11 cellular contexts compared by ENCODE assay signal in the genomic region with DNA sequence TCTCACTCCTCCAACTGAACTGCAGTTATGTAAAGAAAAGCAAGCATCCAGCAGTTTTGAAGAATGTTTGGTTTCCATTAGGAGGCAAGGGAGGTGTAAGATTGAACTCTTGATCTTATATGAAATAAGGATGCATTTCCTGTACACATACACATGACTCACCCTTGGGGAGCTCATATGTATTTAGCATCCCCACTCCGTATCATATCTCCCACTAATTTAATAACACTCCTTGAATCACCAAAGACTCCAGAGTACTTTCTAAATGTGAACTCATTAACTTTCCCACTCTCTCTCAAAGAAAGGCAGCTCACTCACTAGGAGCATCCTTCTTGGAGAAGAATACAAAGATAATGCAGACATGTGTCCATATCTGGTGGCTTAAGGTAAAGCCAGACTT.
DNase-seq lines count a peak whose midpoint lies in the region; ATAC-seq and TF ChIP-seq lines count a peak whose summit lies in the region.
"Had no signal": no experiment of that assay in that cellular context is flagged by ENCODE, and none has a peak within 500 bp of the region (broad histone marks: within the 10 kb centered on the region; RNA-seq: fewer than 3 reads in every experiment).

No MANE protein-coding gene starts in this region.

- H3F3A ChIP-seq in SK-N-SH (replicated peaks; ENCODE audit: insufficient read depth), result peaks cover 37% of the 10 kb centered on the region

- TF ChIP-seq CTCF in SK-N-SH (IDR thresholded peaks at IDR 0.05) (no peak), esophagus squamous epithelium (IDR thresholded peaks at IDR 0.05) (no peak)

- no peaks in the 10 kb centered on the region for H3K9me2 ChIP-seq in SK-N-SH

- peaks cover 94% of the 10 kb centered on the region for H3K4me1 Mint-ChIP-seq in T-helper 2 cell treated with Interferon-gamma antibody and Interleukin-4, amounts not matched to agents 5 μg/mL and 100 μg/mL, for 36 hours (ENCODE audit: low read depth)
- peaks cover 92% of the 10 kb centered on the region for H3K4me1 Mint-ChIP-seq in stimulated activated effector memory CD8-positive, alpha-beta T cell treated with anti-CD3 and anti-CD28 coated beads, Interleukin-12 subunit alpha, Interleukin-12 subunit beta, amount 100 ng/mL, for 72 hours

- peak overlapping the region; percentile 77 for H3K4me2 ChIP-seq in SK-N-SH

- H3K4me3 ChIP-seq in SK-N-SH (ENCODE audit: low read depth in 2 of 2, low read length in 1 of 2) (no peak overlapping the region), esophagus squamous epithelium (peak overlapping the region in 1 of 4 donors; percentile 2)

- H4K20me1 ChIP-seq in SK-N-SH (ENCODE audit: insufficient read depth), result peaks cover 57% of the 10 kb centered on the region

- no peaks in the 10 kb centered on the region for H3K9me3 Mint-ChIP-seq in T-helper 2 cell treated with Interferon-gamma antibody and Interleukin-4, amounts not matched to agents 5 μg/mL and 100 μg/mL, for 36 hours
- H3K9me3 Mint-ChIP-seq in stimulated activated effector memory CD8-positive, alpha-beta T cell treated with anti-CD3 and anti-CD28 coated beads, Interleukin-12 subunit alpha, Interleukin-12 subunit beta, amount 100 ng/mL, for 72 hours, result no peaks in the 10 kb centered on the region

- CTCF ChIA-PET in SK-N-SH (lab: Yijun Ruan, JAX), result interaction anchor here (0.9 to 4.0 kb wide), 2 partner anchors 10 to 122 kb away, joined by 3 to 24 read pairs; no protein-coding TSS in a partner anchor

- peak; percentile 39 for ATAC-seq in stimulated activated effector memory CD8-positive, alpha-beta T cell treated with anti-CD3 and anti-CD28 coated beads, Interleukin-12 subunit alpha, Interleukin-12 subunit beta, amount 100 ng/mL, for 72 hours

- H2AFZ ChIP-seq in SK-N-SH (ENCODE audit: low read depth), result no peak overlapping the region

- no peaks in the 10 kb centered on the region for H3K27me3 Mint-ChIP-seq in T-helper 2 cell treated with Interferon-gamma antibody and Interleukin-4, amounts not matched to agents 5 μg/mL and 100 μg/mL, for 36 hours (ENCODE audit: low read depth)

- H3K79me2 ChIP-seq in SK-N-SH (ENCODE audit: insufficient read depth), result peaks cover 96% of the 10 kb centered on the region

- intact Hi-C loops in esophagus squamous epithelium (cut with DNase I), result no loop called here

- TF ChIP-seq RAD21 in SK-N-SH (IDR thresholded peaks at IDR 0.05; ENCODE audit: low read length), result no peak

- no peak; a peak in 1 of 4 replicates for TF ChIP-seq EP300 in SK-N-SH (IDR thresholded peaks at IDR 0.05; ENCODE audit: borderline replicate concordance in 1 of 2, low read depth in 1 of 2, low read length in 1 of 2)

- peaks cover 33 to 41% of the 10 kb centered on the region in 2 experiments for H3K4me1 ChIP-seq in SK-N-SH (ENCODE audit: control insufficient read depth in 1 of 2, insufficient read depth in 2 of 2, low read depth in 1 of 2, low read length in 1 of 2)
- H3K4me1 ChIP-seq in esophagus squamous epithelium, result peaks cover 14 to 97% (median 53%) of the 10 kb centered on the region in 3 donors

- H3K36me3 Mint-ChIP-seq in T-helper 2 cell treated with Interferon-gamma antibody and Interleukin-4, amounts not matched to agents 5 μg/mL and 100 μg/mL, for 36 hours (ENCODE audit: low read depth), result peaks cover 94% of the 10 kb centered on the region
- peaks cover 100% of the 10 kb centered on the region for H3K36me3 Mint-ChIP-seq in stimulated activated effector memory CD8-positive, alpha-beta T cell treated with anti-CD3 and anti-CD28 coated beads, Interleukin-12 subunit alpha, Interleukin-12 subunit beta, amount 100 ng/mL, for 72 hours

- POLR2A ChIA-PET in SK-N-SH (lab: Yijun Ruan, JAX), result no interaction called here

- peak overlapping the region; percentile 81 for H3K27ac Mint-ChIP-seq in T-helper 2 cell treated with Interferon-gamma antibody and Interleukin-4, amounts not matched to agents 5 μg/mL and 100 μg/mL, for 36 hours
- H3K27ac Mint-ChIP-seq in stimulated activated effector memory CD8-positive, alpha-beta T cell treated with anti-CD3 and anti-CD28 coated beads, Interleukin-12 subunit alpha, Interleukin-12 subunit beta, amount 100 ng/mL, for 72 hours, result peak overlapping the region; percentile 96

- DNase-seq in T-helper 2 cell treated with Interferon-gamma antibody and Interleukin-4, amounts not matched to agents 5 μg/mL and 100 μg/mL, for 36 hours (ENCODE audit: low spot score), result no peak
- no peak for DNase-seq in T-helper 2 cell
- DNase-seq in SK-N-SH, result no peak
- no peak for DNase-seq in esophagus squamous epithelium (lab: John Stamatoyannopoulos, UW)
- no peak for DNase-seq in stimulated activated effector memory CD8-positive, alpha-beta T cell treated with anti-CD3 and anti-CD28 coated beads, Interleukin-12 subunit alpha, Interleukin-12 subunit beta, amount 100 ng/mL, for 72 hours (ENCODE audit: low spot score in 2 of 2)
- no peak for DNase-seq in putamen (ENCODE audit: low spot score)
- DNase-seq in mesenteric fat pad (ENCODE audit: low spot score), result no peak
- no peak for DNase-seq in LoVo (ENCODE audit: low spot score)
- DNase-seq: effector CD4-positive, alpha-beta T cell; kidney; NCI-H1436 had no signal

- no peaks in the 10 kb centered on the region for H3K9me3 ChIP-seq in SK-N-SH
- H3K9me3 ChIP-seq in esophagus squamous epithelium, result no peaks in the 10 kb centered on the region

- H3K27ac ChIP-seq in SK-N-SH (ENCODE audit: low read depth in 2 of 2, low read length in 1 of 2), result peak overlapping the region in 1 of 2 experiments; percentile 100; a peak in 3 of 4 replicates
- peak overlapping the region in 3 of 4 donors; percentile 22 to 77 (median 38) for H3K27ac ChIP-seq in esophagus squamous epithelium

- H3K4me3 Mint-ChIP-seq in T-helper 2 cell treated with Interferon-gamma antibody and Interleukin-4, amounts not matched to agents 5 μg/mL and 100 μg/mL, for 36 hours, result peak overlapping the region; percentile 98
- peak overlapping the region; percentile 84 for H3K4me3 Mint-ChIP-seq in stimulated activated effector memory CD8-positive, alpha-beta T cell treated with anti-CD3 and anti-CD28 coated beads, Interleukin-12 subunit alpha, Interleukin-12 subunit beta, amount 100 ng/mL, for 72 hours

- peaks cover 12 to 20% of the 10 kb centered on the region in 2 experiments for H3K36me3 ChIP-seq in SK-N-SH (replicated peaks in 1 of 2; ENCODE audit: control insufficient read depth in 1 of 2, insufficient read depth in 2 of 2, low read length in 1 of 2)
- H3K36me3 ChIP-seq in esophagus squamous epithelium, result peaks cover 0 to 5% (median 0%) of the 10 kb centered on the region in 3 donors

- no peak for TF ChIP-seq POLR2A in esophagus squamous epithelium (IDR thresholded peaks at IDR 0.05)

- H3K27me3 ChIP-seq in SK-N-SH (ENCODE audit: insufficient read depth) (no peaks in the 10 kb centered on the region), esophagus squamous epithelium (no peaks in the 10 kb centered on the region)

- 10% methylated on average over 1 of the region's 1 CpG for WGBS in SK-N-SH (ENCODE audit: low lambda C conversion rate)
- 47 to 56% methylated on average over 1 of the region's 1 CpG for WGBS in esophagus squamous epithelium, 2 donors

- H3K9ac ChIP-seq in SK-N-SH, result no peak overlapping the region; the same call in 1 of the 2 replicates

TF ChIP-seq in SK-N-SH, 30 proteins besides CTCF, POLR2A, EP300 and RAD21:
- TF ChIP-seq JUND (IDR thresholded peaks at IDR 0.05), result peak; percentile 55
- no peak for TF ChIP-seq MEF2A (IDR thresholded peaks at IDR 0.05; ENCODE audit: borderline replicate concordance, low read depth)
- no peak for TF ChIP-seq GATA2 (CRISPR knock-in tag; IDR thresholded peaks at IDR 0.05)
- TF ChIP-seq RXRA (IDR thresholded peaks at IDR 0.05; ENCODE audit: borderline replicate concordance, low read depth), result peak; percentile 75; the same call in 1 of the 2 replicates
- peak; percentile 39; the same call in 1 of the 2 replicates for TF ChIP-seq POLR2AphosphoS5 (IDR thresholded peaks at IDR 0.05; ENCODE audit: low read depth, low read length)
- peak; percentile 38; the same call in 1 of the 2 replicates for TF ChIP-seq FOSL2 (IDR thresholded peaks at IDR 0.05; ENCODE audit: borderline replicate concordance, low read depth)
- peak; percentile 41 for TF ChIP-seq TCF12 (IDR thresholded peaks at IDR 0.05)
- TF ChIP-seq, protein P1, sequence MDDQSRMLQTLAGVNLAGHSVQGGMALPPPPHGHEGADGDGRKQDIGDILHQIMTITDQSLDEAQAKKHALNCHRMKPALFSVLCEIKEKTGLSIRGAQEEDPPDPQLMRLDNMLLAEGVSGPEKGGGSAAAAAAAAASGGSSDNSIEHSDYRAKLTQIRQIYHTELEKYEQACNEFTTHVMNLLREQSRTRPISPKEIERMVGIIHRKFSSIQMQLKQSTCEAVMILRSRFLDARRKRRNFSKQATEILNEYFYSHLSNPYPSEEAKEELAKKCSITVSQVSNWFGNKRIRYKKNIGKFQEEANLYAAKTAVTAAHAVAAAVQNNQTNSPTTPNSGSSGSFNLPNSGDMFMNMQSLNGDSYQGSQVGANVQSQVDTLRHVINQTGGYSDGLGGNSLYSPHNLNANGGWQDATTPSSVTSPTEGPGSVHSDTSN (IDR thresholded peaks at IDR 0.05), result 0 out of 2 replicates have a peak, but pooled peaks have one; percentile 3
- no peak for TF ChIP-seq RFX5 (IDR thresholded peaks at IDR 0.05; ENCODE audit: low read length)
